In the genomic region with DNA sequence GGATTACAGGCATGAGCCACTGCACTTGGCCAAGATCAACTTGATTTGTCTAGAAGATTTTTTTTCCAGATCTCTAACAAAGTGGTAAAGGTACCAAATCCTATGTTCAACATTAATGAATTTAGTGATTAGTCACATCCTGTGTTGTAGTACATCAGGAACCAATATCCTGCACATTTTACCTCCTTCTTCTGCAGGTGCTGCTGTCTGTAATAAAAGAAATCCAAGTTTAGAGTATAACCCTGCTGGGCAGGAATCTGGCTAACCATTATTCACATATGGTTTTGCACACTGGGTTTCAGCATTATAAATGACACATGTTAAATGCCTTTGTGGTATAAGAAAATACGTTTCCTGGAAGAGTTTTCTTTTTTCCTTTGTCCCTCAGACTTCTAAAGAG, we compare ENCODE assay signal across 20 cellular contexts. TPM values are rescaled to one million over a fixed set of nuclear protein-coding genes. Genes with fewer than 3 reads are reported as not detected.
A peak's percentile ranks its signal among the peaks of the same experiment; 100 is the strongest.
DNase-seq lines count a peak whose midpoint lies in the region; ATAC-seq and TF ChIP-seq lines count a peak whose summit lies in the region.
"Had no signal": no experiment of that assay in that cellular context is flagged by ENCODE, and none has a peak within 500 bp of the region (broad histone marks: within the 10 kb centered on the region; RNA-seq: fewer than 3 reads in every experiment).

No MANE protein-coding gene starts in this region.

- no peak overlapping the region for H3K4me3 Mint-ChIP-seq in progenitor cell of endocrine pancreas (ENCODE audit: low read depth)
- H3K4me3 Mint-ChIP-seq: activated naive CD8-positive, alpha-beta T cell; naive B cell had no signal

- 13% methylated on average over 1 of the region's 1 CpG for WGBS in mammary epithelial cell (ENCODE audit: low coverage, missing lambda C conversion rate)
- 88 to 90% methylated on average over 1 of the region's 1 CpG for WGBS in tibial nerve, 2 donors

- H3K79me2 ChIP-seq in mammary epithelial cell (ENCODE audit: insufficient read depth, low read length) = peaks cover 78% of the 10 kb centered on the region

- no peaks in the 10 kb centered on the region for H3K27me3 ChIP-seq in mammary epithelial cell (ENCODE audit: insufficient read depth, low read length)
- H3K27me3 ChIP-seq in tibial nerve = no peaks in the 10 kb centered on the region
- H3K27me3 ChIP-seq in H7 (ENCODE audit: control insufficient read depth, insufficient read depth, low read length) = no peaks in the 10 kb centered on the region
- H3K27me3 ChIP-seq: suprapubic skin had no signal

- no peak overlapping the region for H3K9ac ChIP-seq in mammary epithelial cell (ENCODE audit: insufficient read depth, low read length)

- DNase-seq in EL = peak; percentile 13
- DNase-seq in M059J (ENCODE audit: low read depth) = peak; percentile 7
- DNase-seq in mammary epithelial cell = peak; percentile 65
- no peak for DNase-seq in progenitor cell of endocrine pancreas (ENCODE audit: low spot score, unreplicated experiment)
- no peak for DNase-seq in tibial nerve (ENCODE audit: low spot score in 2 of 2)
- no peak for DNase-seq in H7
- DNase-seq: aorta; cerebellar nuclear complex; foreskin melanocyte; mesendoderm; naive B cell; NCI-H1694 treated with DMSO at 0.1 percent for 48 hours; NCI-H524 treated with DMSO at 0.1 percent for 48 hours; stimulated activated CD4-positive, alpha-beta T cell treated with anti-CD3 and anti-CD28 coated beads, Interleukin-2, amount 100 ng/mL, for 24 hours had no signal

- H3K9me3 Mint-ChIP-seq in progenitor cell of endocrine pancreas (ENCODE audit: low read depth) = no peaks in the 10 kb centered on the region
- H3K9me3 Mint-ChIP-seq: activated T-helper 2 cell treated with anti-CD3 and anti-CD28 coated beads, Interferon-gamma antibody, Interleukin-2, Interleukin-4, amounts not matched to agents 10 μg/mL and 5 μg/mL and 100 μg/mL, durations not matched to agents 14 hours and 24 hours and 36 hours; naive B cell had no signal

- TF ChIP-seq EP300 in tibial nerve (IDR thresholded peaks at IDR 0.05) = no peak

- no peak for ATAC-seq in GM18861 (IDR thresholded peaks at IDR 0.05; ENCODE audit: unreplicated experiment)

- H3K9me3 ChIP-seq in mammary epithelial cell (replicated peaks; ENCODE audit: insufficient read depth, low read length) (no peaks in the 10 kb centered on the region), tibial nerve (no peaks in the 10 kb centered on the region)
- H3K9me3 ChIP-seq: suprapubic skin had no signal

- H3K36me3 Mint-ChIP-seq in progenitor cell of endocrine pancreas (ENCODE audit: insufficient read depth) = peaks cover under 1% of the 10 kb centered on the region
- H3K36me3 Mint-ChIP-seq: activated naive CD8-positive, alpha-beta T cell; naive B cell had no signal

- TF ChIP-seq CTCF in mammary epithelial cell (conservative IDR thresholded peaks at IDR 0.05 in 1 of 2, IDR thresholded peaks at IDR 0.05 in 1 of 2; ENCODE audit: extremely low read depth in 1 of 2, insufficient read depth in 1 of 2, low read depth in 1 of 2, low read length in 2 of 2) (no peak), progenitor cell of endocrine pancreas (IDR thresholded peaks at IDR 0.05; ENCODE audit: unreplicated experiment) (no peak), tibial nerve (IDR thresholded peaks at IDR 0.05) (no peak)

- no peak overlapping the region for H2AFZ ChIP-seq in mammary epithelial cell (ENCODE audit: low read depth, low read length)

- H4K20me1 ChIP-seq in mammary epithelial cell (ENCODE audit: insufficient read depth, low read length) = no peaks in the 10 kb centered on the region

- in situ Hi-C loops in mammary epithelial cell (cut with MboI; ENCODE audit: low sequenced_read_pairs in 2 of 2) = no loop called here

- H3K4me1 Mint-ChIP-seq in progenitor cell of endocrine pancreas (ENCODE audit: low read depth) = peaks cover 29% of the 10 kb centered on the region

- H3K4me3 ChIP-seq in mammary epithelial cell (replicated peaks in 1 of 3; ENCODE audit: insufficient read depth in 1 of 3, low read depth in 2 of 3, low read length in 3 of 3) (no peak overlapping the region), tibial nerve (no peak overlapping the region), H7 (ENCODE audit: insufficient read depth, low read depth, low read length) (no peak overlapping the region)
- H3K4me3 ChIP-seq: smooth muscle cell, suprapubic skin had no signal

- dilution Hi-C loops in mammary epithelial cell (cut with HindIII; ENCODE audit: low sequenced_read_pairs) = loop anchor here (5.0 kb wide), 1 partner anchor 42 kb away; no protein-coding TSS in a partner anchor

- H3K27me3 Mint-ChIP-seq in progenitor cell of endocrine pancreas = no peaks in the 10 kb centered on the region

- peaks cover 10% of the 10 kb centered on the region for H3K4me1 ChIP-seq in mammary epithelial cell (ENCODE audit: insufficient read depth, low read length)
- peaks cover 0 to 43% (median 10%) of the 10 kb centered on the region in 4 donors for H3K4me1 ChIP-seq in tibial nerve

- TF ChIP-seq POLR2A in tibial nerve (IDR thresholded peaks at IDR 0.05) = no peak

- BruUV-seq in mammary epithelial cell (replicated peaks; lab: Mats Ljungman, UMichigan) = no TSS peak

- intact Hi-C loops in mammary epithelial cell (cut with micrococcal nuclease) = no loop called here

- H3K27ac Mint-ChIP-seq in progenitor cell of endocrine pancreas = peak overlapping the region; percentile 7
- H3K27ac Mint-ChIP-seq: activated naive CD8-positive, alpha-beta T cell; activated T-helper 2 cell treated with anti-CD3 and anti-CD28 coated beads, Interferon-gamma antibody, Interleukin-2, Interleukin-4, amounts not matched to agents 10 μg/mL and 5 μg/mL and 100 μg/mL, durations not matched to agents 14 hours and 24 hours and 36 hours had no signal

- H3K27ac ChIP-seq in mammary epithelial cell (ENCODE audit: insufficient read depth, low read depth, low read length) = no peak overlapping the region
- no peak overlapping the region for H3K27ac ChIP-seq in tibial nerve
- H3K27ac ChIP-seq: suprapubic skin, VCaP had no signal

- H3K36me3 ChIP-seq in mammary epithelial cell (ENCODE audit: insufficient read depth, low read length) = no peaks in the 10 kb centered on the region
- no peaks in the 10 kb centered on the region for H3K36me3 ChIP-seq in tibial nerve
- no peaks in the 10 kb centered on the region for H3K36me3 ChIP-seq in H7 (replicated peaks; ENCODE audit: control insufficient read depth, insufficient read depth, low read length)
- H3K36me3 ChIP-seq: suprapubic skin had no signal

- H3K4me2 ChIP-seq in mammary epithelial cell (ENCODE audit: insufficient read depth, low read depth, low read length) = peak overlapping the region; percentile 54
- H3K4me2 ChIP-seq: smooth muscle cell had no signal

- CTCF ChIA-PET in mammary epithelial cell (lab: Charles Lee; ENCODE audit: low non-redundant PET) = no interaction called here

RNA-seq across cellular contexts. Expression of gene PARD3, which starts 10.8 kb away (rescaled TPM):
- 17.0 and 19.2 TPM in 2 replicates for total RNA-seq in M059J (2014; rRNA removed; shearing (Covaris generic))
- 10 to 100 TPM; 47.1 to 58.7 TPM for total RNA-seq in mammary epithelial cell
- polyA plus RNA-seq in mammary epithelial cell = 32.1 TPM
- 48.8 TPM for polyA minus RNA-seq in mammary epithelial cell
- 78.7 and 85.3 TPM in 2 replicates for total RNA-seq in progenitor cell of endocrine pancreas
- 10 to 100 TPM; 42.6 to 63.6 (median 55.2) TPM for total RNA-seq in tibial nerve
- total RNA-seq in H7 (2014; rRNA removed; shearing (Covaris generic)) = 51.1 and 62.8 TPM in 2 replicates

Comparison
In these comparisons a context has a peak if more than half of its experiments do, and no peak if none do; other contexts are left out.
1. DNase-seq: peak in EL (single experiment), M059J (single experiment) and mammary epithelial cell (single experiment); none in progenitor cell of endocrine pancreas (single experiment), tibial nerve (0 of 2) and H7 (single experiment).